16 cellular contexts compared by ENCODE assay signal in genomic region chr14:54579606-54580005, GRCh38. TPM values are rescaled to one million over a fixed set of nuclear protein-coding genes. Genes with fewer than 3 reads are reported as not detected.
A peak's percentile ranks its signal among the peaks of the same experiment; 100 is the strongest.
DNase-seq lines count a peak whose midpoint lies in the region; ATAC-seq, FAIRE-seq and TF ChIP-seq lines count a peak whose summit lies in the region.
"Had no signal": no experiment of that assay in that cellular context is flagged by ENCODE, and none has a peak within 500 bp of the region (broad histone marks: within the 10 kb centered on the region; RNA-seq: fewer than 3 reads in every experiment).

No MANE protein-coding gene starts in this region.

- H3K27me3 ChIP-seq in brain microvascular endothelial cell (replicated peaks) (no peaks in the 10 kb centered on the region), WERI-Rb-1 (ENCODE audit: insufficient read depth, low read depth, severe bottlenecking) (no peaks in the 10 kb centered on the region)
- H3K27me3 ChIP-seq: ascending aorta had no signal

- peaks cover 5% of the 10 kb centered on the region for H3K4me1 Mint-ChIP-seq in activated CD8-positive, alpha-beta memory T cell treated with anti-CD3 and anti-CD28 coated beads, Interleukin-2, amount 10 ng/mL, durations not matched to agents 7 days and 5 days
- H3K4me1 Mint-ChIP-seq: activated T-helper 17 cell treated with anti-CD3 and anti-CD28 coated beads, Interleukin-2, amount 50 U/mL, for 72 hours had no signal

- in situ Hi-C loops in brain microvascular endothelial cell (cut with HindIII; ENCODE audit: low pct_ligation_motif_present, low sequenced_read_pairs) = no loop called here

- ATAC-seq in left ventricle myocardium superior (peak; percentile 64), sciatic nerve (peak; percentile 57), GM21723 (IDR thresholded peaks at IDR 0.05; ENCODE audit: unreplicated experiment) (no peak)
- ATAC-seq in activated CD8-positive, alpha-beta memory T cell treated with anti-CD3 and anti-CD28 coated beads, Interleukin-2, amount 10 ng/mL, durations not matched to agents 7 days and 5 days = no peak
- ATAC-seq: activated T-helper 17 cell treated with anti-CD3 and anti-CD28 coated beads, Interleukin-2, amount 50 U/mL, for 72 hours; GM12878 had no signal

- no peaks in the 10 kb centered on the region for H3K36me3 ChIP-seq in brain microvascular endothelial cell (replicated peaks)
- H3K36me3 ChIP-seq in WERI-Rb-1 = peaks cover 50% of the 10 kb centered on the region
- H3K36me3 ChIP-seq: ascending aorta had no signal

- H3K36me3 Mint-ChIP-seq in activated CD8-positive, alpha-beta memory T cell treated with anti-CD3 and anti-CD28 coated beads, Interleukin-2, amount 10 ng/mL, durations not matched to agents 7 days and 5 days = peaks cover 2% of the 10 kb centered on the region
- H3K36me3 Mint-ChIP-seq: CD14-positive monocyte had no signal

- FAIRE-seq in HTR-8/SVneo (lab: Jason Lieb, UNC) = peak; percentile 92
- FAIRE-seq: endometrium, GM12878 had no signal

- H3K4me3 ChIP-seq in brain microvascular endothelial cell (ENCODE audit: low read depth, low read length) = no peak overlapping the region
- no peak overlapping the region for H3K4me3 ChIP-seq in WERI-Rb-1 (ENCODE audit: low read depth, low read length)
- H3K4me3 ChIP-seq: ascending aorta, GM12878 had no signal

- CTCF ChIA-PET in activated CD8-positive, alpha-beta memory T cell treated with anti-CD3 and anti-CD28 coated beads, Interleukin-2, amount 10 ng/mL, durations not matched to agents 7 days and 5 days (lab: Charles Lee) = no interaction called here

- no peaks in the 10 kb centered on the region for H3K9me3 ChIP-seq in WERI-Rb-1 (ENCODE audit: severe bottlenecking)
- H3K9me3 ChIP-seq: ascending aorta had no signal

- no peak overlapping the region for H3K27ac Mint-ChIP-seq in activated CD8-positive, alpha-beta memory T cell treated with anti-CD3 and anti-CD28 coated beads, Interleukin-2, amount 10 ng/mL, durations not matched to agents 7 days and 5 days
- H3K27ac Mint-ChIP-seq: activated T-helper 17 cell treated with anti-CD3 and anti-CD28 coated beads, Interleukin-2, amount 50 U/mL, for 72 hours; nephron progenitor cell; stimulated activated naive CD8-positive, alpha-beta T cell treated with anti-CD3 and anti-CD28 coated beads, Interleukin-15, Interleukin-2, amounts not matched to agents 100 ng/mL and 50 ng/mL, for 24 hours had no signal

- DNase-seq in HTR-8/SVneo (ENCODE audit: insufficient read length, low spot score) (no peak), brain microvascular endothelial cell (peak; percentile 47), left ventricle myocardium superior (no peak), sciatic nerve (ENCODE audit: low spot score) (no peak), NCI-H2081 (lab: John Stamatoyannopoulos, UW) (no peak), WERI-Rb-1 (no peak)
- no peak for DNase-seq in activated CD8-positive, alpha-beta memory T cell treated with anti-CD3 and anti-CD28 coated beads, Interleukin-2, amount 10 ng/mL, durations not matched to agents 7 days and 5 days
- DNase-seq: NCI-H1417, nephron progenitor cell had no signal

- intact Hi-C loops in left ventricle myocardium superior (cut with micrococcal nuclease) (no loop called here), sciatic nerve (cut with DNase I) (no loop called here)

- no peak overlapping the region for H3K4me3 Mint-ChIP-seq in activated CD8-positive, alpha-beta memory T cell treated with anti-CD3 and anti-CD28 coated beads, Interleukin-2, amount 10 ng/mL, durations not matched to agents 7 days and 5 days
- H3K4me3 Mint-ChIP-seq: activated T-helper 17 cell treated with anti-CD3 and anti-CD28 coated beads, Interleukin-2, amount 50 U/mL, for 72 hours; CD14-positive monocyte; nephron progenitor cell; stimulated activated naive CD8-positive, alpha-beta T cell treated with anti-CD3 and anti-CD28 coated beads, Interleukin-15, Interleukin-2, amounts not matched to agents 100 ng/mL and 50 ng/mL, for 24 hours had no signal

- H3K27ac ChIP-seq in brain microvascular endothelial cell (no peak overlapping the region), WERI-Rb-1 (no peak overlapping the region)

- H3K9me3 Mint-ChIP-seq in activated CD8-positive, alpha-beta memory T cell treated with anti-CD3 and anti-CD28 coated beads, Interleukin-2, amount 10 ng/mL, durations not matched to agents 7 days and 5 days (ENCODE audit: low read depth) = no peaks in the 10 kb centered on the region
- H3K9me3 Mint-ChIP-seq: activated T-helper 17 cell treated with anti-CD3 and anti-CD28 coated beads, Interleukin-2, amount 50 U/mL, for 72 hours; nephron progenitor cell; stimulated activated naive CD8-positive, alpha-beta T cell treated with anti-CD3 and anti-CD28 coated beads, Interleukin-15, Interleukin-2, amounts not matched to agents 100 ng/mL and 50 ng/mL, for 24 hours had no signal

- TF ChIP-seq CTCF in brain microvascular endothelial cell (IDR thresholded peaks at IDR 0.05; ENCODE audit: low read depth, low read length, missing control alignments) (no peak), WERI-Rb-1 (IDR thresholded peaks at IDR 0.05; ENCODE audit: low read depth, low read length) (no peak)

- peaks cover 28% of the 10 kb centered on the region for H3K27me3 Mint-ChIP-seq in activated CD8-positive, alpha-beta memory T cell treated with anti-CD3 and anti-CD28 coated beads, Interleukin-2, amount 10 ng/mL, durations not matched to agents 7 days and 5 days
- H3K27me3 Mint-ChIP-seq: activated T-helper 17 cell treated with anti-CD3 and anti-CD28 coated beads, Interleukin-2, amount 50 U/mL, for 72 hours; stimulated activated naive CD8-positive, alpha-beta T cell treated with anti-CD3 and anti-CD28 coated beads, Interleukin-15, Interleukin-2, amounts not matched to agents 100 ng/mL and 50 ng/mL, for 24 hours had no signal

RNA-seq across cellular contexts. Expression of gene SAMD4A, which starts 12.7 kb away (rescaled TPM):
- total RNA-seq in left ventricle myocardium superior = 150 TPM
- total RNA-seq in sciatic nerve = 59.2 TPM
- 1 to 10 TPM; 1.6 to 1.7 TPM for total RNA-seq in activated CD8-positive, alpha-beta memory T cell treated with anti-CD3 and anti-CD28 coated beads, Interleukin-2, amount 10 ng/mL, durations not matched to agents 7 days and 5 days

Comparison
In these comparisons a context has a peak if more than half of its experiments do, and no peak if none do; other contexts are left out.
1. ATAC-seq: peak in left ventricle myocardium superior (single experiment) and sciatic nerve (single experiment); none in GM21723 (single experiment) and activated CD8-positive, alpha-beta memory T cell treated with anti-CD3 and anti-CD28 coated beads, Interleukin-2, amount 10 ng/mL, durations not matched to agents 7 days and 5 days (single experiment).
2. RNA of gene SAMD4A, which starts 12.7 kb away (total RNA-seq): 150 TPM in left ventricle myocardium superior (single experiment) and 59.2 TPM in sciatic nerve (single experiment); 1.6 to 1.7 TPM in activated CD8-positive, alpha-beta memory T cell treated with anti-CD3 and anti-CD28 coated beads, Interleukin-2, amount 10 ng/mL, durations not matched to agents 7 days and 5 days; every median in the first group is over 10 times any median in the second.